Comparison of ENCODE assay signal across 8 cellular contexts in the genomic region with DNA sequence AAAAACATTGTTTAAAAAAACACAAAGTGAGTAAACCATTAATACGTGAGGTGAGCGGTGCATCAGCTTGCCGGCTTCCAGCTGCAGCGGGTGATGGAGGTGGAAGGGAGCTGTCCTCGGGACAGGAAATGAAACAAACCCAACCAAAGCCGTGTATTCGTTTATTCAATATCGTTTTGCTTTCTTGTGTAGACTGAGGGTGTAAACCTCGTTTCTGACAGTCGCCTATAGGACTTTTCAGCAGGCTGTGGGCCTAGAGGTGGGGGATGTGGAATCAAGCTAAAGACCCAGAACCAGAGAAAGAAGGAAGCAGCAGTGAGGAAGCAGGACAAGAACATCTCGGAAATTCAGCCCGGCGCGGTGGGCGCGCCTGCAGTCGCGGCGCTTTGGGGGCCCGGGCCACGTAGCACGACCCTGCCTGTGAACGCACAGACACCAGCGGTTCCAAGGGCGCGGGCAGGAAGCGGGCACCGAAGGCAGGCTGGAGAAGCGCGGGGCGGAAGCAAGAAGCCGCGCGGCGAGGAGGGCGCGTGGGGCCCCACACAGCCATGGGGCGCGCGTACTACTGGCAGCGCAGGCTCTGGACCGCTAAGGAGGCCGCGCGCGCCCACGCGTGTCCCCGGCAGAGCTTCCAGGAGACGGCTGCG. TPM values are rescaled to one million over a fixed set of nuclear protein-coding genes. Genes with fewer than 3 reads are reported as not detected.
DNase-seq lines count a peak whose midpoint lies in the region; ATAC-seq, FAIRE-seq and TF ChIP-seq lines count a peak whose summit lies in the region.

No MANE protein-coding gene starts in this region.

- FAIRE-seq in urothelium cell line (lab: Jason Lieb, UNC): no peak

- TF ChIP-seq POLR2A in GM18505 (IDR thresholded peaks at IDR 0.05; ENCODE audit: borderline replicate concordance, extremely low read depth, insufficient read depth, insufficient read length): no peak

- peaks cover 45% of the 10 kb centered on the region for H3K36me3 Mint-ChIP-seq in WTC11

- TF ChIP-seq CTCF in WTC11 (IDR thresholded peaks at IDR 0.05): no peak

- H3K27ac Mint-ChIP-seq in WTC11: peak overlapping the region; percentile 78

- peak overlapping the region; percentile 69 for H3K4me3 Mint-ChIP-seq in WTC11

- H3K9me3 Mint-ChIP-seq in WTC11: peaks cover 35% of the 10 kb centered on the region

- CTCF ChIA-PET in WTC11 (lab: Charles Lee): no interaction called here

- peaks cover 15% of the 10 kb centered on the region for H3K4me1 Mint-ChIP-seq in WTC11

- POLR2A ChIA-PET in WTC11 (lab: Charles Lee): no interaction called here

- DNase-seq in DMS 273 (lab: John Stamatoyannopoulos, UW; ENCODE audit: unreplicated experiment): peak; percentile 70
- DNase-seq in DMS 273 treated with DMSO at 0.1 percent for 48 hours (lab: John Stamatoyannopoulos, UW): no peak
- DNase-seq in WTC11 (ENCODE audit: low spot score): peak; percentile 32
- peak; percentile 23 for DNase-seq in fibroblast of peridontal ligament (ENCODE audit: extremely low read depth)
- peak; percentile 51 for DNase-seq in pons (ENCODE audit: low spot score)
- no peak for DNase-seq in urothelium cell line (ENCODE audit: low spot score)

- H3K27me3 Mint-ChIP-seq in WTC11 (ENCODE audit: low read depth): peaks cover 32% of the 10 kb centered on the region

- ATAC-seq in HG03139 (IDR thresholded peaks at IDR 0.05; ENCODE audit: unreplicated experiment) (peak; percentile 30), WTC11 (peak; percentile 10), GM18505 (IDR thresholded peaks at IDR 0.05; ENCODE audit: unreplicated experiment) (no peak)

TF ChIP-seq in WTC11, 78 proteins besides CTCF, POLR2A, EP300 and RAD21:
- TF ChIP-seq, protein P1, sequence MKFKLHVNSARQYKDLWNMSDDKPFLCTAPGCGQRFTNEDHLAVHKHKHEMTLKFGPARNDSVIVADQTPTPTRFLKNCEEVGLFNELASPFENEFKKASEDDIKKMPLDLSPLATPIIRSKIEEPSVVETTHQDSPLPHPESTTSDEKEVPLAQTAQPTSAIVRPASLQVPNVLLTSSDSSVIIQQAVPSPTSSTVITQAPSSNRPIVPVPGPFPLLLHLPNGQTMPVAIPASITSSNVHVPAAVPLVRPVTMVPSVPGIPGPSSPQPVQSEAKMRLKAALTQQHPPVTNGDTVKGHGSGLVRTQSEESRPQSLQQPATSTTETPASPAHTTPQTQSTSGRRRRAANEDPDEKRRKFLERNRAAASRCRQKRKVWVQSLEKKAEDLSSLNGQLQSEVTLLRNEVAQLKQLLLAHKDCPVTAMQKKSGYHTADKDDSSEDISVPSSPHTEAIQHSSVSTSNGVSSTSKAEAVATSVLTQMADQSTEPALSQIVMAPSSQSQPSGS (CRISPR knock-in tag; IDR thresholded peaks at IDR 0.05; ENCODE audit: borderline replicate concordance, low read depth): no peak
- TF ChIP-seq, protein P2, sequence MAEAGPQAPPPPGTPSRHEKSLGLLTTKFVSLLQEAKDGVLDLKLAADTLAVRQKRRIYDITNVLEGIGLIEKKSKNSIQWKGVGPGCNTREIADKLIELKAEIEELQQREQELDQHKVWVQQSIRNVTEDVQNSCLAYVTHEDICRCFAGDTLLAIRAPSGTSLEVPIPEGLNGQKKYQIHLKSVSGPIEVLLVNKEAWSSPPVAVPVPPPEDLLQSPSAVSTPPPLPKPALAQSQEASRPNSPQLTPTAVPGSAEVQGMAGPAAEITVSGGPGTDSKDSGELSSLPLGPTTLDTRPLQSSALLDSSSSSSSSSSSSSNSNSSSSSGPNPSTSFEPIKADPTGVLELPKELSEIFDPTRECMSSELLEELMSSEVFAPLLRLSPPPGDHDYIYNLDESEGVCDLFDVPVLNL (CRISPR knock-in tag; IDR thresholded peaks at IDR 0.05; ENCODE audit: borderline replicate concordance, low read depth): 0 out of 2 replicates have a peak, but pooled peaks have one; percentile 83
- TF ChIP-seq ZMAT4 (CRISPR knock-in tag; IDR thresholded peaks at IDR 0.05) (no peak), ZNF263 (CRISPR knock-in tag; IDR thresholded peaks at IDR 0.05; ENCODE audit: low read depth) (0 out of 2 replicates have a peak, but pooled peaks have one; percentile 47), ZNF512 (CRISPR knock-in tag; IDR thresholded peaks at IDR 0.05; ENCODE audit: borderline replicate concordance) (0 out of 2 replicates have a peak, but pooled peaks have one; percentile 67), RELA (CRISPR knock-in tag; IDR thresholded peaks at IDR 0.05; ENCODE audit: borderline replicate concordance) (peak; percentile 95)

RNA-seq across cellular contexts. Expression of gene ATP9B, which starts 0.8 kb away (rescaled TPM):
- 17.7 to 19.0 TPM (median 18.6 TPM) in 3 replicates for total RNA-seq in WTC11 (2021)

Comparison
In these comparisons a context has a peak if more than half of its experiments do, and no peak if none do; other contexts are left out.
1. DNase-seq: peak in DMS 273 (single experiment), WTC11 (single experiment), fibroblast of peridontal ligament (single experiment) and pons (single experiment); none in DMS 273 treated with DMSO at 0.1 percent for 48 hours (single experiment) and urothelium cell line (single experiment).